10 cellular contexts compared by ENCODE assay signal in genomic region chr10:14578060-14578952, GRCh38.
DNase-seq lines count a peak whose midpoint lies in the region; ATAC-seq and TF ChIP-seq lines count a peak whose summit lies in the region.
"Had no signal": no experiment of that assay in that cellular context is flagged by ENCODE, and none has a peak within 500 bp of the region (broad histone marks: within the 10 kb centered on the region; RNA-seq: fewer than 3 reads in every experiment).

No MANE protein-coding gene starts in this region.

- peak overlapping the region; percentile 1 for H3K4me3 ChIP-seq in upper lobe of right lung

- no peaks in the 10 kb centered on the region for H3K9me3 Mint-ChIP-seq in activated T-cell treated with anti-CD3 and anti-CD28 coated beads, Interleukin-2, amount 50 U/mL, for 24 hours

- H3K36me3 Mint-ChIP-seq in activated T-cell treated with anti-CD3 and anti-CD28 coated beads, Interleukin-2, amount 50 U/mL, for 24 hours (ENCODE audit: low read depth), result peaks cover 76% of the 10 kb centered on the region

- H3K36me3 ChIP-seq in upper lobe of right lung, result no peaks in the 10 kb centered on the region

- no peak for TF ChIP-seq CTCF in upper lobe of right lung (IDR thresholded peaks at IDR 0.05)

- DNase-seq in activated T-cell treated with anti-CD3 and anti-CD28 coated beads, Interleukin-2, amount 50 U/mL, for 24 hours, result no peak
- DNase-seq in activated T-cell treated with anti-CD3 and anti-CD28 coated beads for 4 hours (no peak), caudate nucleus (lab: John Stamatoyannopoulos, UW) (peak in 1 of 61 donors; percentile 8), left lobe of liver (ENCODE audit: low spot score) (no peak), upper lobe of right lung (no peak), NCI-H2171 treated with DMSO at 0.1 percent for 48 hours (lab: John Stamatoyannopoulos, UW) (no peak), NCI-H510A treated with DMSO at 0.1 percent for 48 hours (lab: John Stamatoyannopoulos, UW) (no peak)
- DNase-seq: activated CD8-positive, alpha-beta memory T cell treated with anti-CD3 and anti-CD28 coated beads, Interleukin-2, amount 10 ng/mL, durations not matched to agents 7 days and 5 days; NCI-H2227 treated with DMSO at 0.1 percent for 48 hours had no signal

- H3K4me3 Mint-ChIP-seq in activated T-cell treated with anti-CD3 and anti-CD28 coated beads, Interleukin-2, amount 50 U/mL, for 24 hours, result no peak overlapping the region
- H3K4me3 Mint-ChIP-seq: activated CD8-positive, alpha-beta memory T cell treated with anti-CD3 and anti-CD28 coated beads, Interleukin-2, amount 10 ng/mL, durations not matched to agents 7 days and 5 days had no signal

- ATAC-seq in left lobe of liver, result peak; percentile 55
- peak; percentile 75 for ATAC-seq in upper lobe of right lung
- ATAC-seq in HG03457 (IDR thresholded peaks at IDR 0.05; ENCODE audit: unreplicated experiment), result no peak
- ATAC-seq: activated CD8-positive, alpha-beta memory T cell treated with anti-CD3 and anti-CD28 coated beads, Interleukin-2, amount 10 ng/mL, durations not matched to agents 7 days and 5 days had no signal

- peaks cover 40% of the 10 kb centered on the region for H3K4me1 ChIP-seq in upper lobe of right lung

- H3K27ac ChIP-seq in caudate nucleus (ENCODE audit: low read depth, low read length), result peak overlapping the region; percentile 82
- peak overlapping the region; percentile 64 for H3K27ac ChIP-seq in upper lobe of right lung

- peaks cover 81% of the 10 kb centered on the region for H3K4me1 Mint-ChIP-seq in activated T-cell treated with anti-CD3 and anti-CD28 coated beads, Interleukin-2, amount 50 U/mL, for 24 hours (ENCODE audit: low read depth)

- intact Hi-C loops in upper lobe of right lung (cut with DNase I), result no loop called here

- peak overlapping the region; percentile 50 for H3K27ac Mint-ChIP-seq in activated T-cell treated with anti-CD3 and anti-CD28 coated beads, Interleukin-2, amount 50 U/mL, for 24 hours
- H3K27ac Mint-ChIP-seq: activated CD8-positive, alpha-beta memory T cell treated with anti-CD3 and anti-CD28 coated beads, Interleukin-2, amount 10 ng/mL, durations not matched to agents 7 days and 5 days had no signal

- no peaks in the 10 kb centered on the region for H3K27me3 Mint-ChIP-seq in activated T-cell treated with anti-CD3 and anti-CD28 coated beads, Interleukin-2, amount 50 U/mL, for 24 hours
- H3K27me3 Mint-ChIP-seq: activated CD8-positive, alpha-beta memory T cell treated with anti-CD3 and anti-CD28 coated beads, Interleukin-2, amount 10 ng/mL, durations not matched to agents 7 days and 5 days had no signal

- no peaks in the 10 kb centered on the region for H3K9me3 ChIP-seq in upper lobe of right lung

- H3K27me3 ChIP-seq in upper lobe of right lung, result no peaks in the 10 kb centered on the region
